15 cellular contexts compared by ENCODE assay signal in the genomic region with DNA sequence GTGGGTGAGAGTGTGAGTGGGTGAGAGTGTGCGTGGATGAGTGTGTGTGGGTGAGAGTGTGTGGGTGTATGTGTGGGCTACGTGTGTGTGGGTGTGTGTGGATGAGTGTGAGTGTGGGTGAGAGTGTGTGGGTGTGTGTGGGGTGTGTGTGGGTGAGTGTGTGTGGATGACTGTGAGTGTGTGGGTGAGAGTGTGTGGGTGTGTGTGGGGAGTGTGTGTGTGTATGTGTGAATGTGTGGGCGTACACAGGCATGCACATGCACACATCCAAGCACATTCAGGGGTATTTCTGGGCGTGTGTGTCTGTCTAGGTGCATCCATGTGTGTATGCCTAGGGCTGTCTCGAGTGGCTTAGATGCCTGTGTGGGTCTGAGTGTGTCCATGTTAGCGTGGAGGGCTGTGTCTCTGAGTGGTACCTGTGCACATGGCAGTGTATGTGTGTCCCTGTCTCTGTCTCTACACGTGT.
"Had no signal": no experiment of that assay in that cellular context is flagged by ENCODE, and none has a peak within 500 bp of the region (broad histone marks: within the 10 kb centered on the region; RNA-seq: fewer than 3 reads in every experiment).

No MANE protein-coding gene starts in this region.

- H3K9me3 ChIP-seq: colonic mucosa, gastrocnemius medialis, heart left ventricle, prostate gland, thoracic aorta had no signal

- DNase-seq: activated B cell treated with CpG ODN at 0.5 μM for 24 hours; activated CD4-positive, alpha-beta memory T cell treated with anti-CD3 and anti-CD28 coated beads for 36 hours; activated T-cell treated with anti-CD3 and anti-CD28 coated beads for 4 hours; colonic mucosa; gastrocnemius medialis; heart left ventricle; kidney; midbrain; small intestine; stimulated activated CD4-positive, alpha-beta T cell treated with anti-CD3 and anti-CD28 coated beads, Interleukin-15, amount 100 ng/mL, for 24 hours; stimulated activated CD4-positive, alpha-beta T cell treated with anti-CD3 and anti-CD28 coated beads, Interleukin-2, amount 100 ng/mL, for 48 hours had no signal

- ATAC-seq: gastrocnemius medialis, heart left ventricle, left lobe of liver had no signal

- H3K36me3 ChIP-seq: colonic mucosa, gastrocnemius medialis, heart left ventricle, neural progenitor cell, prostate gland, thoracic aorta had no signal

- H3K27ac ChIP-seq: colonic mucosa, gastrocnemius medialis had no signal

- H3K4me1 ChIP-seq: colonic mucosa, gastrocnemius medialis, prostate gland had no signal

- H3K4me3 ChIP-seq: colonic mucosa, gastrocnemius medialis, heart left ventricle, neural progenitor cell, prostate gland, thoracic aorta had no signal

- H3K27me3 ChIP-seq: colonic mucosa, gastrocnemius medialis, heart left ventricle, neural progenitor cell had no signal
